7 cellular contexts compared by ENCODE assay signal in genomic region chr4:26459054-26459755, GRCh38. TPM values are rescaled to one million over a fixed set of nuclear protein-coding genes. Genes with fewer than 3 reads are reported as not detected.
DNase-seq lines count a peak whose midpoint lies in the region; ATAC-seq and TF ChIP-seq lines count a peak whose summit lies in the region.

No MANE protein-coding gene starts in this region.

- ATAC-seq in GM19463 (IDR thresholded peaks at IDR 0.05; ENCODE audit: unreplicated experiment), result peak; percentile 60

- H3K9me3 Mint-ChIP-seq in T-helper 2 cell treated with Interferon-gamma antibody and Interleukin-4, amounts not matched to agents 5 μg/mL and 100 μg/mL, for 36 hours, result no peaks in the 10 kb centered on the region
- no peaks in the 10 kb centered on the region for H3K9me3 Mint-ChIP-seq in activated T-helper 2 cell treated with anti-CD3 and anti-CD28 coated beads, Interferon-gamma antibody, Interleukin-2, Interleukin-4, amounts not matched to agents 10 μg/mL and 5 μg/mL and 100 μg/mL, durations not matched to agents 14 hours and 24 hours and 36 hours

- DNase-seq in EH (ENCODE audit: low read depth) (peak; percentile 73), M059J (ENCODE audit: low read depth) (peak; percentile 65), fibroblast of mammary gland (ENCODE audit: low read depth) (peak; percentile 78), non-pigmented ciliary epithelial cell (ENCODE audit: low read depth) (peak; percentile 56)
- DNase-seq in T-helper 2 cell treated with Interferon-gamma antibody and Interleukin-4, amounts not matched to agents 5 μg/mL and 100 μg/mL, for 36 hours (ENCODE audit: low spot score), result no peak
- no peak for DNase-seq in activated T-helper 2 cell treated with anti-CD3 and anti-CD28 coated beads, Interferon-gamma antibody, Interleukin-2, Interleukin-4, amounts not matched to agents 10 μg/mL and 5 μg/mL and 100 μg/mL, durations not matched to agents 14 hours and 24 hours and 36 hours (ENCODE audit: low spot score)

- peak; percentile 69 for TF ChIP-seq CTCF in fibroblast of mammary gland (conservative IDR thresholded peaks at IDR 0.05; ENCODE audit: control insufficient read depth, insufficient read depth, low read depth, low read length)

- H3K36me3 Mint-ChIP-seq in T-helper 2 cell treated with Interferon-gamma antibody and Interleukin-4, amounts not matched to agents 5 μg/mL and 100 μg/mL, for 36 hours (ENCODE audit: low read depth), result no peaks in the 10 kb centered on the region
- no peaks in the 10 kb centered on the region for H3K36me3 Mint-ChIP-seq in activated T-helper 2 cell treated with anti-CD3 and anti-CD28 coated beads, Interferon-gamma antibody, Interleukin-2, Interleukin-4, amounts not matched to agents 10 μg/mL and 5 μg/mL and 100 μg/mL, durations not matched to agents 14 hours and 24 hours and 36 hours (ENCODE audit: low read depth)

- no peak overlapping the region for H3K27ac Mint-ChIP-seq in T-helper 2 cell treated with Interferon-gamma antibody and Interleukin-4, amounts not matched to agents 5 μg/mL and 100 μg/mL, for 36 hours
- no peak overlapping the region for H3K27ac Mint-ChIP-seq in activated T-helper 2 cell treated with anti-CD3 and anti-CD28 coated beads, Interferon-gamma antibody, Interleukin-2, Interleukin-4, amounts not matched to agents 10 μg/mL and 5 μg/mL and 100 μg/mL, durations not matched to agents 14 hours and 24 hours and 36 hours

- no peak overlapping the region for H3K4me3 ChIP-seq in fibroblast of mammary gland (ENCODE audit: control insufficient read depth, low read depth, low read length)

- intact Hi-C loops in activated T-helper 2 cell treated with anti-CD3 and anti-CD28 coated beads, Interferon-gamma antibody, Interleukin-2, Interleukin-4, amounts not matched to agents 10 μg/mL and 5 μg/mL and 100 μg/mL, durations not matched to agents 14 hours and 24 hours and 36 hours (cut with micrococcal nuclease), result loop anchor here (1.0 to 10.0 kb wide), 4 partner anchors 126 to 551 kb away; partner anchors contain the start of genes STIM2 and TBC1D19

- peaks cover 6% of the 10 kb centered on the region for H3K27me3 Mint-ChIP-seq in T-helper 2 cell treated with Interferon-gamma antibody and Interleukin-4, amounts not matched to agents 5 μg/mL and 100 μg/mL, for 36 hours (ENCODE audit: low read depth)
- H3K27me3 Mint-ChIP-seq in activated T-helper 2 cell treated with anti-CD3 and anti-CD28 coated beads, Interferon-gamma antibody, Interleukin-2, Interleukin-4, amounts not matched to agents 10 μg/mL and 5 μg/mL and 100 μg/mL, durations not matched to agents 14 hours and 24 hours and 36 hours (ENCODE audit: low read depth), result peaks cover 11% of the 10 kb centered on the region

- H3K4me3 Mint-ChIP-seq in T-helper 2 cell treated with Interferon-gamma antibody and Interleukin-4, amounts not matched to agents 5 μg/mL and 100 μg/mL, for 36 hours, result peak overlapping the region; percentile 19
- H3K4me3 Mint-ChIP-seq in activated T-helper 2 cell treated with anti-CD3 and anti-CD28 coated beads, Interferon-gamma antibody, Interleukin-2, Interleukin-4, amounts not matched to agents 10 μg/mL and 5 μg/mL and 100 μg/mL, durations not matched to agents 14 hours and 24 hours and 36 hours (ENCODE audit: low read depth), result no peak overlapping the region

- H3K4me1 Mint-ChIP-seq in T-helper 2 cell treated with Interferon-gamma antibody and Interleukin-4, amounts not matched to agents 5 μg/mL and 100 μg/mL, for 36 hours (ENCODE audit: low read depth), result peaks cover 12% of the 10 kb centered on the region
- peaks cover 12% of the 10 kb centered on the region for H3K4me1 Mint-ChIP-seq in activated T-helper 2 cell treated with anti-CD3 and anti-CD28 coated beads, Interferon-gamma antibody, Interleukin-2, Interleukin-4, amounts not matched to agents 10 μg/mL and 5 μg/mL and 100 μg/mL, durations not matched to agents 14 hours and 24 hours and 36 hours (ENCODE audit: low read depth)

RNA-seq across cellular contexts. Expression of gene CCKAR, which starts 31.1 kb away (rescaled TPM):
- 26.1 and 35.7 TPM in 2 replicates for total RNA-seq in M059J (2014; rRNA removed; shearing (Covaris generic))
- total RNA-seq in activated T-helper 2 cell treated with anti-CD3 and anti-CD28 coated beads, Interferon-gamma antibody, Interleukin-2, Interleukin-4, amounts not matched to agents 10 μg/mL and 5 μg/mL and 100 μg/mL, durations not matched to agents 14 hours and 24 hours and 36 hours, result not detected in 2 replicates

Comparison
In these comparisons a context has a peak if more than half of its experiments do, and no peak if none do; other contexts are left out.
1. DNase-seq: peak in EH (single experiment), M059J (single experiment), fibroblast of mammary gland (single experiment) and non-pigmented ciliary epithelial cell (single experiment); none in T-helper 2 cell treated with Interferon-gamma antibody and Interleukin-4, amounts not matched to agents 5 μg/mL and 100 μg/mL, for 36 hours (single experiment) and activated T-helper 2 cell treated with anti-CD3 and anti-CD28 coated beads, Interferon-gamma antibody, Interleukin-2, Interleukin-4, amounts not matched to agents 10 μg/mL and 5 μg/mL and 100 μg/mL, durations not matched to agents 14 hours and 24 hours and 36 hours (single experiment).
2. RNA of gene CCKAR, which starts 31.1 kb away (total RNA-seq): 26.1 to 35.7 TPM in M059J; not detected in activated T-helper 2 cell treated with anti-CD3 and anti-CD28 coated beads, Interferon-gamma antibody, Interleukin-2, Interleukin-4, amounts not matched to agents 10 μg/mL and 5 μg/mL and 100 μg/mL, durations not matched to agents 14 hours and 24 hours and 36 hours; every median in the first group is over 10 times any median in the second.